8 cellular contexts compared by ENCODE assay signal in the genomic region with DNA sequence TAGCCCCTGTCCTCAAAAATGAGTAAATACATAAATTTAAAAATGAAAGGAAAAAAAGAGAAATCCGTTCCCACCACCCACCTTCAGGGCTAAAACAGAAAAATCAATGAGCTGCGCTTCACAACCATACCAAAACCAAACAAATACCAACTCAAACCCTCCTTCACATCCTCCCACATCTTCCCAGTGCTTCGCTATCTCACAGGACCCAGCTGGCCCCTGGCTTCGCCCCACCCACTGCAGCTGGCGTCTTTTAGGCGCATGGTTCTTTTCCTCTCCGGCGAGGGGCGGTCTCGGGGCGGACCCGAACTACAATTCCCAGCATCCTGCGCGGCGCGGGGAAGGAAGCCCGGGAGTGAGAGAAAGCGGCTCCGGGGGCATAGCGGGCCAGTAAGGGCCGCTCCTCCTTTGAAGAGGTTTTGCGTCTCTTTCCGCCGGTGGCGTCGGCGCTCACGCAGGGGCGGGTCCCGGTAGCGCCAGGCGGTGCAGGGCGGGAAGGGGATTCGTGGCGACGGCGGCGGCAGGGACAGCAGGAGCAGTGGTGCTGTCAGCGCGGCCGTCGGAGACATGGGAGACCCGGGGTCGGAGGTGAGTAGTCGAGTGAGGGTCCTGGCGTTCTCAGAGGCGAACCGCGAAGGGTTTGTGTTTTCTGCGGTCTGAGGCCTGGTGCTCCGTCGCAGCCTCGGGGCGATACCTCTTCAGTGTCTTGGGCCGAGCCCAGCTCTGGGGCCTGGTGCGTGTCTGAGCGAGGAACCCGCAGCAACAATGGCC. TPM values are rescaled to one million over a fixed set of nuclear protein-coding genes. Genes with fewer than 3 reads are reported as not detected.
DNase-seq lines count a peak whose midpoint lies in the region; ATAC-seq and TF ChIP-seq lines count a peak whose summit lies in the region.

Gene ZNF451, plus strand, starts transcription at position 502 of the 771 bp plus-strand sequence. Its CDS starts 66 bp downstream, at position 568.

- no peaks in the 10 kb centered on the region for H3K36me3 ChIP-seq in right lobe of liver

- no peaks in the 10 kb centered on the region for H3K9me3 Mint-ChIP-seq in activated CD4-positive, alpha-beta memory T cell treated with anti-CD3 and anti-CD28 coated beads for 36 hours

- under 1% methylated on average over 32 of the region's 58 CpGs for WGBS in right lobe of liver (ENCODE audit: insufficient coverage, low coverage, low lambda C conversion rate, missing lambda C conversion rate)

- peak; percentile 93 for TF ChIP-seq POLR2A in right lobe of liver (IDR thresholded peaks at IDR 0.05)

- no peaks in the 10 kb centered on the region for H3K27me3 Mint-ChIP-seq in activated CD4-positive, alpha-beta memory T cell treated with anti-CD3 and anti-CD28 coated beads for 36 hours

- peak; percentile 98 for DNase-seq in CD1c-positive myeloid dendritic cell (ENCODE audit: extremely low spot score)
- peak; percentile 94 for DNase-seq in NCI-H82 treated with DMSO at 0.1 percent for 48 hours (lab: John Stamatoyannopoulos, UW; ENCODE audit: unreplicated experiment)
- DNase-seq in activated CD4-positive, alpha-beta memory T cell treated with anti-CD3 and anti-CD28 coated beads for 36 hours: peak; percentile 99
- peak; percentile 96 to 99 (median 98) for DNase-seq in dorsolateral prefrontal cortex
- peak; percentile 98 to 99 (median 99) for DNase-seq in right lobe of liver
- DNase-seq in stimulated activated CD4-positive, alpha-beta T cell treated with anti-CD3 and anti-CD28 coated beads, Interleukin-4, amount 100 ng/mL, for 4 hours: peak; percentile 95 to 96

- peaks cover 0 to 19% (median 9%) of the 10 kb centered on the region in 4 donors for H3K4me1 ChIP-seq in right lobe of liver

- TF ChIP-seq CTCF in dorsolateral prefrontal cortex (IDR thresholded peaks at IDR 0.05 in 54 of 56, conservative IDR thresholded peaks at IDR 0.05 in 2 of 56; ENCODE audit: low read depth in 1 of 56, partially characterized antibody in 56 of 56): peak in 41 of 56 donors; percentile 9 to 65 (median 32)
- peak in 1 of 4 donors; percentile 7 for TF ChIP-seq CTCF in right lobe of liver (IDR thresholded peaks at IDR 0.05)

- peak within 1 kb of the TSS; percentile 92 for H3K27ac Mint-ChIP-seq in activated CD4-positive, alpha-beta memory T cell treated with anti-CD3 and anti-CD28 coated beads for 36 hours

- peaks cover 18% of the 10 kb centered on the region for H3K36me3 Mint-ChIP-seq in activated CD4-positive, alpha-beta memory T cell treated with anti-CD3 and anti-CD28 coated beads for 36 hours

- H3K27me3 ChIP-seq in dorsolateral prefrontal cortex (no peaks in the 10 kb centered on the region), right lobe of liver (no peaks in the 10 kb centered on the region)

- intact Hi-C loops in activated CD4-positive, alpha-beta memory T cell treated with anti-CD3 and anti-CD28 coated beads for 36 hours (cut with micrococcal nuclease): loop anchor here (1.0 to 5.0 kb wide), 6 partner anchors 44 to 227 kb away; partner anchors contain the start of genes BAG2, KIAA1586, PRIM2 and RAB23
- intact Hi-C loops in dorsolateral prefrontal cortex (cut with DNase I) (loop anchor here (1.0 to 5.0 kb wide), 4 partner anchors 43 to 227 kb away; partner anchors contain the start of genes KIAA1586 (in 2 of the 2), BAG2 (in 1 of the 2), BEND6 (in 1 of the 2) and PRIM2 (in 1 of the 2)), right lobe of liver (cut with DNase I) (no loop called here)

- POLR2A ChIA-PET in activated CD4-positive, alpha-beta memory T cell treated with anti-CD3 and anti-CD28 coated beads for 36 hours (lab: Charles Lee): interaction anchor here (0.9 to 1.2 kb wide), 4 partner anchors 44 to 227 kb away, joined by 3 to 11 read pairs (median 4); partner anchors contain the start of genes BAG2, KIAA1586 and PRIM2

- peaks cover 30% of the 10 kb centered on the region for H3K4me1 Mint-ChIP-seq in activated CD4-positive, alpha-beta memory T cell treated with anti-CD3 and anti-CD28 coated beads for 36 hours (ENCODE audit: low read depth)

- peak within 1 kb of the TSS in 58 of 59 donors; percentile 19 to 94 (median 82) for H3K27ac ChIP-seq in dorsolateral prefrontal cortex
- peak within 1 kb of the TSS; percentile 41 to 64 (median 63) for H3K27ac ChIP-seq in right lobe of liver

- H3K4me3 ChIP-seq in dorsolateral prefrontal cortex (peak within 1 kb of the TSS; percentile 40 to 83 (median 71)), right lobe of liver (peak within 1 kb of the TSS; percentile 34 to 68 (median 64))

- H3K4me3 Mint-ChIP-seq in activated CD4-positive, alpha-beta memory T cell treated with anti-CD3 and anti-CD28 coated beads for 36 hours: peak within 1 kb of the TSS; percentile 85

- no peaks in the 10 kb centered on the region for H3K9me3 ChIP-seq in right lobe of liver

- CTCF ChIA-PET in activated CD4-positive, alpha-beta memory T cell treated with anti-CD3 and anti-CD28 coated beads for 36 hours (lab: Charles Lee): interaction anchor here (0.6 to 1.2 kb wide), 2 partner anchors 83 to 162 kb away, joined by 3 read pairs; no protein-coding TSS in a partner anchor

- peak; percentile 95 for ATAC-seq in GM19438 (IDR thresholded peaks at IDR 0.05; ENCODE audit: low read depth, unreplicated experiment)
- ATAC-seq in HG03575 (IDR thresholded peaks at IDR 0.05; ENCODE audit: extremely low read depth, insufficient number of reproducible peaks, low FRiP score, unreplicated experiment): peak; percentile 89
- ATAC-seq in right lobe of liver: peak; percentile 98

RNA-seq across cellular contexts. Expression of gene ZNF451, which starts in this region (rescaled TPM):
- total RNA-seq in activated CD4-positive, alpha-beta memory T cell treated with anti-CD3 and anti-CD28 coated beads for 36 hours: 10 to 100 TPM; 38.2 to 41.4 TPM
- total RNA-seq in dorsolateral prefrontal cortex: 100 to 1,000 TPM in 52 of 120 experiments, 10 to 100 TPM in 68; 70.0 to 124 (median 97.6) TPM
- total RNA-seq in right lobe of liver: 10 to 100 TPM; 14.4 to 24.9 (median 19.1) TPM

Comparison
In these comparisons a context has a peak if more than half of its experiments do, and no peak if none do; other contexts are left out.
1. Peak in every context shown above with its lines: DNase-seq, ATAC-seq, H3K4me3 ChIP-seq and H3K27ac ChIP-seq.
2. intact Hi-C loops: an anchor here in activated CD4-positive, alpha-beta memory T cell treated with anti-CD3 and anti-CD28 coated beads for 36 hours (1.0 to 5.0 kb wide) and dorsolateral prefrontal cortex (1.0 to 5.0 kb wide); none called in right lobe of liver.